In the genomic region with DNA sequence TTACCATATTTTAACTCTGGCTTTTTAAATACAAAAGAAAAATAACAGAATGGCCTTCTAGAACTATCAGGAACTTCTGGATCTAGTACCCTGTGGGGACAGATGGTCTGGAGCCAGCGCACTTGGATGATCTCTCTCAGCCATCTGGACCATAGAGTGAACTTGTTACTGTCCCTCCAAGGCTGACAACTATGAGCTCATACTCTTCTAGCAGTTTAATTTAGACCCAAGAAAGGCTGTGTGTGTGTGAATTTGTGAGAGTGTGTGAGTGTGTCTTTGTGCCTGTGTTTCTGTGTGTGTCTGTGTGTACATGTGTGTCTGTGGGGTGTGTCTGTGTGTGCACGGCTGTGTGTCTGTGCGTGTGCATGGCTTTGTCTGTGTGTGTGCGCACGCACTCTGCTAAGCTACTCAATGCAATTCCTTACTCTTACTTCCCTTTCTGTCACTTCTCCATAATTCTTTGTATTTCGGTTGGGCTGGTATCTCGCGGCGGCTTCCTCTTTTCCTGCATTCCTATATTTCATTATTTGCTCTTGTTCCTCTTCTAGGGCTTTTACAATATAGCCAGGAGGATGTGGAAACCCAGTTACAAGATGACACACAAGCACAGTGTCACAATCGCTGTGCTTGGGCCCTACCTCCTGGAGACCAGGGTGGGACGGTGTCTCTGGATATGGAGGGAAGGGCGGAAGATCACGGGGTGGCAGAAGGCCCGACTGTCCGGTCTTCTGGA, we compare ENCODE assay signal across 1 cellular context.
TF ChIP-seq lines count a peak whose summit lies in the region.

No MANE protein-coding gene starts in this region.

TF ChIP-seq in K562, 482 proteins besides CTCF, POLR2A, EP300 and RAD21 (continued from another document):
- TF ChIP-seq, protein P1, sequence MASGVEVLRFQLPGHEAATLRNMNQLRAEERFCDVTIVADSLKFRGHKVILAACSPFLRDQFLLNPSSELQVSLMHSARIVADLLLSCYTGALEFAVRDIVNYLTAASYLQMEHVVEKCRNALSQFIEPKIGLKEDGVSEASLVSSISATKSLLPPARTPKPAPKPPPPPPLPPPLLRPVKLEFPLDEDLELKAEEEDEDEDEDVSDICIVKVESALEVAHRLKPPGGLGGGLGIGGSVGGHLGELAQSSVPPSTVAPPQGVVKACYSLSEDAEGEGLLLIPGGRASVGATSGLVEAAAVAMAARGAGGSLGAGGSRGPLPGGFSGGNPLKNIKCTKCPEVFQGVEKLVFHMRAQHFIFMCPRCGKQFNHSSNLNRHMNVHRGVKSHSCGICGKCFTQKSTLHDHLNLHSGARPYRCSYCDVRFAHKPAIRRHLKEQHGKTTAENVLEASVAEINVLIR (CRISPR knock-in tag; IDR thresholded peaks at IDR 0.05) = 0 out of 2 replicates have a peak, but pooled peaks have one; percentile 5
- TF ChIP-seq BCLAF1 (IDR thresholded peaks at IDR 0.05; ENCODE audit: borderline replicate concordance in 1 of 2, control insufficient read depth in 1 of 2, low read depth in 2 of 2, low read length in 1 of 2) (no peak), CBX1 (IDR thresholded peaks at IDR 0.05; ENCODE audit: low read depth) (no peak), ATF3 (IDR thresholded peaks at IDR 0.05) (peak; percentile 65), ATF3 (CRISPR knock-in tag; conservative IDR thresholded peaks at IDR 0.05) (no peak)
